ENCODE assay signal across 1 cellular context in the genomic region with DNA sequence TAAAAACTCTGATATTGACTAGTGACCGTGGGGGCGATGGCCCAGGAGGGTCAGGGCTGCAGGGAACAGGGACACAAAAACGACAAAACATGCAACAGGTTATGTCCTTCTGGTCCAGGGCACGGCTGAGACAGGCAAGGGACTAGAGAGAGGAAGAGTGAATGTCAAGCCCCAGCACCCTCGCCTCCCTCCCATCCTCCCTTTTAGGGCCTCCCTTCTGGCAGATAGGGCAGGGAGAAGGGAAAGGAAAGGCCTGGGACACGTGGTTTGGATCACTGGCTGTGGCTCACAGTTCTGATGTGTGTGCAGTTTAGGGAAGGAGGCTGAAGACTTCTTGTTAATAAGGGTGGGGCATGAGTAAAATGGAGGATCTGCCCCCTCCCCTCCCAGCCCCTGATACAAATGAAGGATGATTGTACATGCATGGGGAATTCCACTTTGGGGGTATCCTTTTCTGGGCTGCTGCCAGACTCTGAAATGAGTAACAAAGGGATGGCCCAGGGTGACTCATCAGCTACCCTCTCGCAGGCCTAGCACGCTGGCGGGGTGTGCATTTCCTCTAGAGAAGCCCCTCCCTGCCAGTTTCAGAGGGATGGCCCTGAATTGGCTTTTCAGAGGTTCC.
A peak's percentile ranks its signal among the peaks of the same experiment; 100 is the strongest.
TF ChIP-seq lines count a peak whose summit lies in the region.

No MANE protein-coding gene starts in this region.

TF ChIP-seq in SK-N-SH, 30 proteins besides CTCF, POLR2A, EP300 and RAD21 (continued from another document):
- peak; percentile 99 for TF ChIP-seq FOSL2 (IDR thresholded peaks at IDR 0.05; ENCODE audit: borderline replicate concordance, low read depth)
- TF ChIP-seq, protein P1, sequence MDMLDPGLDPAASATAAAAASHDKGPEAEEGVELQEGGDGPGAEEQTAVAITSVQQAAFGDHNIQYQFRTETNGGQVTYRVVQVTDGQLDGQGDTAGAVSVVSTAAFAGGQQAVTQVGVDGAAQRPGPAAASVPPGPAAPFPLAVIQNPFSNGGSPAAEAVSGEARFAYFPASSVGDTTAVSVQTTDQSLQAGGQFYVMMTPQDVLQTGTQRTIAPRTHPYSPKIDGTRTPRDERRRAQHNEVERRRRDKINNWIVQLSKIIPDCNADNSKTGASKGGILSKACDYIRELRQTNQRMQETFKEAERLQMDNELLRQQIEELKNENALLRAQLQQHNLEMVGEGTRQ (IDR thresholded peaks at IDR 0.05; ENCODE audit: borderline replicate concordance, low read depth, low read length) = no peak
- TF ChIP-seq SIN3A (IDR thresholded peaks at IDR 0.05; ENCODE audit: borderline replicate concordance, low read depth, low read length) = peak; percentile 78; the same call in 1 of the 2 replicates
- TF ChIP-seq, protein P2, sequence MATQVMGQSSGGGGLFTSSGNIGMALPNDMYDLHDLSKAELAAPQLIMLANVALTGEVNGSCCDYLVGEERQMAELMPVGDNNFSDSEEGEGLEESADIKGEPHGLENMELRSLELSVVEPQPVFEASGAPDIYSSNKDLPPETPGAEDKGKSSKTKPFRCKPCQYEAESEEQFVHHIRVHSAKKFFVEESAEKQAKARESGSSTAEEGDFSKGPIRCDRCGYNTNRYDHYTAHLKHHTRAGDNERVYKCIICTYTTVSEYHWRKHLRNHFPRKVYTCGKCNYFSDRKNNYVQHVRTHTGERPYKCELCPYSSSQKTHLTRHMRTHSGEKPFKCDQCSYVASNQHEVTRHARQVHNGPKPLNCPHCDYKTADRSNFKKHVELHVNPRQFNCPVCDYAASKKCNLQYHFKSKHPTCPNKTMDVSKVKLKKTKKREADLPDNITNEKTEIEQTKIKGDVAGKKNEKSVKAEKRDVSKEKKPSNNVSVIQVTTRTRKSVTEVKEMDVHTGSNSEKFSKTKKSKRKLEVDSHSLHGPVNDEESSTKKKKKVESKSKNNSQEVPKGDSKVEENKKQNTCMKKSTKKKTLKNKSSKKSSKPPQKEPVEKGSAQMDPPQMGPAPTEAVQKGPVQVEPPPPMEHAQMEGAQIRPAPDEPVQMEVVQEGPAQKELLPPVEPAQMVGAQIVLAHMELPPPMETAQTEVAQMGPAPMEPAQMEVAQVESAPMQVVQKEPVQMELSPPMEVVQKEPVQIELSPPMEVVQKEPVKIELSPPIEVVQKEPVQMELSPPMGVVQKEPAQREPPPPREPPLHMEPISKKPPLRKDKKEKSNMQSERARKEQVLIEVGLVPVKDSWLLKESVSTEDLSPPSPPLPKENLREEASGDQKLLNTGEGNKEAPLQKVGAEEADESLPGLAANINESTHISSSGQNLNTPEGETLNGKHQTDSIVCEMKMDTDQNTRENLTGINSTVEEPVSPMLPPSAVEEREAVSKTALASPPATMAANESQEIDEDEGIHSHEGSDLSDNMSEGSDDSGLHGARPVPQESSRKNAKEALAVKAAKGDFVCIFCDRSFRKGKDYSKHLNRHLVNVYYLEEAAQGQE (IDR thresholded peaks at IDR 0.05; ENCODE audit: low read depth, low read length) = peak; percentile 52; the same call in 1 of the 2 replicates
- TF ChIP-seq MXI1 (IDR thresholded peaks at IDR 0.05; ENCODE audit: low read depth, low read length) = peak; percentile 66
- no peak for TF ChIP-seq MEF2A (IDR thresholded peaks at IDR 0.05; ENCODE audit: borderline replicate concordance, low read depth)
- no peak for TF ChIP-seq CHD2 (IDR thresholded peaks at IDR 0.05; ENCODE audit: low read length, partially characterized antibody)
- no peak for TF ChIP-seq RFX5 (IDR thresholded peaks at IDR 0.05; ENCODE audit: low read length)
- TF ChIP-seq RXRA (IDR thresholded peaks at IDR 0.05; ENCODE audit: borderline replicate concordance, low read depth) = peak; percentile 78; the same call in 1 of the 2 replicates
- TF ChIP-seq SMC3 (IDR thresholded peaks at IDR 0.05; ENCODE audit: low read depth, low read length) = no peak
- TF ChIP-seq YY1 (IDR thresholded peaks at IDR 0.05; ENCODE audit: low read depth) = no peak
- peak; percentile 30; the same call in 1 of the 2 replicates for TF ChIP-seq FOXM1 (IDR thresholded peaks at IDR 0.05; ENCODE audit: low read depth)
- TF ChIP-seq TAF1 (IDR thresholded peaks at IDR 0.05; ENCODE audit: borderline replicate concordance, low read depth, low read length) = peak; percentile 13; the same call in 1 of the 2 replicates
- TF ChIP-seq, protein P3, sequence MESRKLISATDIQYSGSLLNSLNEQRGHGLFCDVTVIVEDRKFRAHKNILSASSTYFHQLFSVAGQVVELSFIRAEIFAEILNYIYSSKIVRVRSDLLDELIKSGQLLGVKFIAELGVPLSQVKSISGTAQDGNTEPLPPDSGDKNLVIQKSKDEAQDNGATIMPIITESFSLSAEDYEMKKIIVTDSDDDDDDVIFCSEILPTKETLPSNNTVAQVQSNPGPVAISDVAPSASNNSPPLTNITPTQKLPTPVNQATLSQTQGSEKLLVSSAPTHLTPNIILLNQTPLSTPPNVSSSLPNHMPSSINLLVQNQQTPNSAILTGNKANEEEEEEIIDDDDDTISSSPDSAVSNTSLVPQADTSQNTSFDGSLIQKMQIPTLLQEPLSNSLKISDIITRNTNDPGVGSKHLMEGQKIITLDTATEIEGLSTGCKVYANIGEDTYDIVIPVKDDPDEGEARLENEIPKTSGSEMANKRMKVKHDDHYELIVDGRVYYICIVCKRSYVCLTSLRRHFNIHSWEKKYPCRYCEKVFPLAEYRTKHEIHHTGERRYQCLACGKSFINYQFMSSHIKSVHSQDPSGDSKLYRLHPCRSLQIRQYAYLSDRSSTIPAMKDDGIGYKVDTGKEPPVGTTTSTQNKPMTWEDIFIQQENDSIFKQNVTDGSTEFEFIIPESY (IDR thresholded peaks at IDR 0.05; ENCODE audit: borderline replicate concordance, low read depth) = peak; percentile 53; the same call in 1 of the 2 replicates
- no peak for TF ChIP-seq FOXJ3 (CRISPR knock-in tag; IDR thresholded peaks at IDR 0.05)
- peak; percentile 83 for TF ChIP-seq TCF12 (IDR thresholded peaks at IDR 0.05)
- peak; percentile 98 for TF ChIP-seq NFIC (IDR thresholded peaks at IDR 0.05; ENCODE audit: borderline replicate concordance)
- TF ChIP-seq GABPA (IDR thresholded peaks at IDR 0.05; ENCODE audit: low read depth) = no peak
- peak; percentile 98 for TF ChIP-seq JUND (IDR thresholded peaks at IDR 0.05)
- TF ChIP-seq RCOR1 (IDR thresholded peaks at IDR 0.05; ENCODE audit: low read length) = 0 out of 2 replicates have a peak, but pooled peaks have one; percentile 15
TF ChIP-seq in SK-N-SH: peak in this region for 18.
